In the genomic region with DNA sequence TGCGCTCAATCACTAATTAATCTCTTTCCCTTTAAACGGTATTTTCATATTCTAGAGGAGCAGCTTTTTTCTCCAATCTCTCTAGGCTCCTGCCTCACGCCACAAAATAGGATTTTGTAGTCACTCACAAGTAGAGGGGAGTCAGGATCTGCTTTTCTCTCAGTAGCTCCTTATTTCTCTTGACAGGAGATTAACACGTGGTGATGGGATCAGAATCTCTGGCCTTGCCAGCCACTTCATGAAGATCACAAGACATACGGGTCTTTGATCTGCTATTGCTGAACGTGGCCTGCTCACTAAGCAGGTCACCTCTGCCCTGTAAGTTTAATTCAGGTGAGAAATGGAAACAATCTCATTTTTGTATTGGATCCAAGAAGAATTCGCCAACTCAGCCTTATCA, we compare ENCODE assay signal across 26 cellular contexts.
"Had no signal": no experiment of that assay in that cellular context is flagged by ENCODE, and none has a peak within 500 bp of the region (broad histone marks: within the 10 kb centered on the region; RNA-seq: fewer than 3 reads in every experiment).

No MANE protein-coding gene starts in this region.

- H3K27me3 ChIP-seq: colonic mucosa, esophagus squamous epithelium, gastrocnemius medialis had no signal

- H3K9me3 Mint-ChIP-seq: dendritic cell treated with granulocyte-macrophage colony-stimulating factor and Interleukin-4, amounts not matched to agents 40 ng/mL and 50 ng/mL, for 4 days; effector memory CD8-positive, alpha-beta T cell; endodermal cell had no signal

- H3K4me1 ChIP-seq: colonic mucosa, esophagus squamous epithelium, gastrocnemius medialis, heart right ventricle, left lung, lower lobe of right lung had no signal

- H3K4me3 ChIP-seq: colonic mucosa, esophagus squamous epithelium, gastrocnemius medialis, heart right ventricle, left lung, lower lobe of right lung had no signal

- DNase-seq: colonic mucosa; cortex of kidney; effector CD8-positive, alpha-beta T cell; effector memory CD8-positive, alpha-beta T cell; endodermal cell; erythroblast; esophagus squamous epithelium; foreskin fibroblast; foreskin melanocyte; gastrocnemius medialis; glutamatergic neuron; head of caudate nucleus; heart right ventricle; hippocampal formation; left cardiac atrium; left lung; left ventricle myocardium superior; lower lobe of right lung; mesenchymal stem cell; midbrain had no signal

- H3K4me3 Mint-ChIP-seq: dendritic cell treated with granulocyte-macrophage colony-stimulating factor and Interleukin-4, amounts not matched to agents 40 ng/mL and 50 ng/mL, for 4 days; effector memory CD8-positive, alpha-beta T cell; endodermal cell had no signal

- ATAC-seq: effector memory CD8-positive, alpha-beta T cell; esophagus mucosa; gastrocnemius medialis; heart right ventricle; left cardiac atrium; left lung; left ventricle myocardium superior; lower lobe of right lung had no signal

- FAIRE-seq: endometrium, islet of Langerhans, keratinocyte had no signal

- H3K36me3 ChIP-seq: colonic mucosa, esophagus squamous epithelium, gastrocnemius medialis, heart right ventricle, left lung, lower lobe of right lung had no signal

- H3K27ac Mint-ChIP-seq: dendritic cell treated with granulocyte-macrophage colony-stimulating factor and Interleukin-4, amounts not matched to agents 40 ng/mL and 50 ng/mL, for 4 days; effector memory CD8-positive, alpha-beta T cell; endodermal cell had no signal

- H3K27ac ChIP-seq: colonic mucosa, epithelial cell of prostate, esophagus squamous epithelium, gastrocnemius medialis, heart right ventricle, left lung, lower lobe of right lung had no signal

- H3K9me3 ChIP-seq: colonic mucosa, esophagus squamous epithelium, gastrocnemius medialis, left lung, lower lobe of right lung had no signal
